1 cellular context compared by ENCODE assay signal in genomic region chr1:154963643-154964042, GRCh38.
TF ChIP-seq lines count a peak whose summit lies in the region.

No MANE protein-coding gene starts in this region.

TF ChIP-seq in K562, 482 proteins besides CTCF, POLR2A, EP300 and RAD21 (continued from another document and continues in another):
- TF ChIP-seq UBTF (IDR thresholded peaks at IDR 0.05; ENCODE audit: borderline replicate concordance in 1 of 2, low read depth in 2 of 2, low read length in 2 of 2) (no peak), KHSRP (IDR thresholded peaks at IDR 0.05) (no peak), NCOR1 (IDR thresholded peaks at IDR 0.05) (peak; percentile 63), RBM39 (optimal IDR thresholded peaks at IDR 0.05; ENCODE audit: low read depth, low read length) (no peak), ATF1 (CRISPR knock-in tag; IDR thresholded peaks at IDR 0.05) (no peak), ATF1 (tag; IDR thresholded peaks at IDR 0.05) (no peak), ZNF830 (CRISPR knock-in tag; IDR thresholded peaks at IDR 0.05) (no peak), KLF16 (IDR thresholded peaks at IDR 0.05) (no peak), CREBBP (IDR thresholded peaks at IDR 0.05; ENCODE audit: low read depth, low read length) (no peak), MCM7 (IDR thresholded peaks at IDR 0.05) (no peak), C11orf30 (IDR thresholded peaks at IDR 0.05; ENCODE audit: low read depth) (no peak), ZNF507 (tag; conservative IDR thresholded peaks at IDR 0.05) (no peak), ZNF395 (CRISPR knock-in tag; IDR thresholded peaks at IDR 0.05) (no peak), VEZF1 (CRISPR knock-in tag; IDR thresholded peaks at IDR 0.05) (0 out of 2 replicates have a peak, but pooled peaks have one; percentile 21), SMARCA4 (IDR thresholded peaks at IDR 0.05) (peak; percentile 36; the same call in 1 of the 2 replicates), THRA (IDR thresholded peaks at IDR 0.05) (no peak), SMARCB1 (IDR thresholded peaks at IDR 0.05; ENCODE audit: insufficient read length, low read depth) (no peak), JUND (IDR thresholded peaks at IDR 0.05; ENCODE audit: borderline replicate concordance, low read depth, low read length) (0 out of 2 replicates have a peak, but pooled peaks have one; percentile 22), JUND (tag; IDR thresholded peaks at IDR 0.05; ENCODE audit: borderline replicate concordance, low read depth, low read length) (no peak; the same call in 2 of the 3 replicates), BRF1 (IDR thresholded peaks at IDR 0.05; ENCODE audit: borderline replicate concordance, extremely low read depth, insufficient read length) (no peak), U2AF1 (optimal IDR thresholded peaks at IDR 0.05; ENCODE audit: low read depth, low read length) (no peak), CHAMP1 (IDR thresholded peaks at IDR 0.05) (no peak), DIDO1 (tag; IDR thresholded peaks at IDR 0.05; ENCODE audit: low read depth) (no peak), TFAP4 (CRISPR knock-in tag; IDR thresholded peaks at IDR 0.05; ENCODE audit: borderline replicate concordance) (peak; percentile 50; the same call in 1 of the 2 replicates), RCOR1 (IDR thresholded peaks at IDR 0.05; ENCODE audit: borderline replicate concordance in 1 of 2, low read depth in 2 of 2, low read length in 2 of 2) (peak in 1 of 2 experiments; percentile 72; a peak in 1 of 4 replicates), GATAD2B (IDR thresholded peaks at IDR 0.05; ENCODE audit: borderline replicate concordance) (no peak), MEIS2 (IDR thresholded peaks at IDR 0.05; ENCODE audit: partially characterized antibody) (peak; percentile 77), ATF4 (CRISPR knock-in tag; IDR thresholded peaks at IDR 0.05) (no peak), CBX2 (IDR thresholded peaks at IDR 0.05; ENCODE audit: insufficient read depth, low read length, poor library complexity, severe bottlenecking) (no peak), THAP12 (CRISPR knock-in tag; IDR thresholded peaks at IDR 0.05) (no peak), MAFF (IDR thresholded peaks at IDR 0.05; ENCODE audit: low read length) (no peak), HES1 (IDR thresholded peaks at IDR 0.05; ENCODE audit: low read depth) (no peak), E2F3 (CRISPR knock-in tag; IDR thresholded peaks at IDR 0.05) (no peak), CBFA2T2 (conservative IDR thresholded peaks at IDR 0.05) (peak; percentile 29; the same call in 1 of the 2 replicates), NCOA6 (IDR thresholded peaks at IDR 0.05) (no peak), MAZ (CRISPR knock-in tag; conservative IDR thresholded peaks at IDR 0.05 in 1 of 2, IDR thresholded peaks at IDR 0.05 in 1 of 2) (no peak), ZBTB7A (IDR thresholded peaks at IDR 0.05; ENCODE audit: borderline replicate concordance, control insufficient read depth, low read depth, low read length) (no peak), ZNF609 (CRISPR knock-in tag; IDR thresholded peaks at IDR 0.05; ENCODE audit: borderline replicate concordance) (no peak), PHB (CRISPR knock-in tag; IDR thresholded peaks at IDR 0.05) (no peak), ZEB2 (IDR thresholded peaks at IDR 0.05) (peak; percentile 74; the same call in 1 of the 2 replicates), PTTG1 (tag; IDR thresholded peaks at IDR 0.05; ENCODE audit: low read depth) (no peak), RBM22 (IDR thresholded peaks at IDR 0.05; ENCODE audit: low read depth, low read length, poor library complexity, severe bottlenecking) (no peak), MCM3 (IDR thresholded peaks at IDR 0.05) (no peak), ARNT (IDR thresholded peaks at IDR 0.05) (no peak), BCL6 (CRISPR knock-in tag; IDR thresholded peaks at IDR 0.05) (no peak), ZNF146 (CRISPR knock-in tag; IDR thresholded peaks at IDR 0.05; ENCODE audit: unreplicated experiment) (no peak), POLR2H (tag; IDR thresholded peaks at IDR 0.05; ENCODE audit: low read depth) (no peak), PTRF (tag; IDR thresholded peaks at IDR 0.05) (no peak), NFIX (CRISPR knock-in tag; IDR thresholded peaks at IDR 0.05; ENCODE audit: low read depth) (no peak), ESRRA (IDR thresholded peaks at IDR 0.05; ENCODE audit: borderline replicate concordance, low read depth) (0 out of 2 replicates have a peak, but pooled peaks have one; percentile 62)
